Comparison of ENCODE assay signal across 23 cellular contexts in genomic region chr1:205500240-205501218, GRCh38. TPM values are rescaled to one million over a fixed set of nuclear protein-coding genes. Genes with fewer than 3 reads are reported as not detected.
A peak's percentile ranks its signal among the peaks of the same experiment; 100 is the strongest.
DNase-seq lines count a peak whose midpoint lies in the region; ATAC-seq, FAIRE-seq and TF ChIP-seq lines count a peak whose summit lies in the region.
"Had no signal": no experiment of that assay in that cellular context is flagged by ENCODE, and none has a peak within 500 bp of the region (broad histone marks: within the 10 kb centered on the region; RNA-seq: fewer than 3 reads in every experiment).

No MANE protein-coding gene starts in this region.

- H2AFZ ChIP-seq in SK-N-SH (ENCODE audit: low read depth), result no peak overlapping the region
- H2AFZ ChIP-seq in astrocyte (ENCODE audit: low read depth, low read length), result no peak overlapping the region
- H2AFZ ChIP-seq: parathyroid adenoma had no signal

- POLR2A ChIA-PET in SK-N-SH (lab: Yijun Ruan, JAX) (no interaction called here), GM10248 (lab: Yijun Ruan, JAX) (no interaction called here)

- CTCF ChIA-PET in SK-N-SH (lab: Yijun Ruan, JAX) (interaction anchor here (0.6 to 45.6 kb wide), 8 partner anchors 8 to 615 kb away, joined by 3 to 1333 read pairs (median 4); no protein-coding TSS in a partner anchor), GM10248 (lab: Yijun Ruan, JAX) (interaction anchor here (1.4 to 12.1 kb wide), 4 partner anchors 14 to 146 kb away, joined by 8 to 122 read pairs (median 18); no protein-coding TSS in a partner anchor)
- CTCF ChIA-PET in activated naive CD4-positive, alpha-beta T cell treated with anti-CD3 and anti-CD28 coated beads for 36 hours (lab: Charles Lee), result interaction anchor here (0.8 to 6.4 kb wide), 4 partner anchors 13 to 24 kb away, joined by 3 to 45 read pairs (median 6); no protein-coding TSS in a partner anchor

- H3K27ac ChIP-seq in SK-N-SH (ENCODE audit: low read depth in 2 of 2, low read length in 1 of 2) (peak overlapping the region in 1 of 2 experiments; percentile 72; a peak in 2 of 4 replicates), astrocyte (ENCODE audit: low read depth, low read length) (no peak overlapping the region), substantia nigra (ENCODE audit: low read depth, low read length, poor library complexity, severe bottlenecking) (peak overlapping the region; percentile 80), aorta (ENCODE audit: low read depth in 1 of 2, low read length in 2 of 2) (no peak overlapping the region)
- H3K27ac ChIP-seq: C4-2B, HL-60, parathyroid adenoma had no signal

- TF ChIP-seq EP300 in SK-N-SH (IDR thresholded peaks at IDR 0.05; ENCODE audit: borderline replicate concordance in 1 of 2, low read depth in 1 of 2, low read length in 1 of 2), result no peak; a peak in 1 of 4 replicates

- H3K4me3 Mint-ChIP-seq in astrocyte (ENCODE audit: unreplicated experiment), result no peak overlapping the region
- no peak overlapping the region for H3K4me3 Mint-ChIP-seq in activated naive CD4-positive, alpha-beta T cell treated with anti-CD3 and anti-CD28 coated beads for 36 hours
- H3K4me3 Mint-ChIP-seq: activated naive CD4-positive, alpha-beta T cell treated with anti-CD3 and anti-CD28 coated beads, Interleukin-2, amount 50 U/mL, for 24 hours; activated T-cell treated with anti-CD3 and anti-CD28 coated beads, Interleukin-2, amount 50 U/mL, for 4 hours had no signal

- no peaks in the 10 kb centered on the region for H3K9me2 ChIP-seq in SK-N-SH

- ATAC-seq in SK-N-SH treated with all-trans-retinoic acid at 6 μM for 48 hours (no peak; the same call in 2 of the 3 replicates), aorta (ENCODE audit: low FRiP score) (no peak)
- ATAC-seq: activated T-cell treated with anti-CD3 and anti-CD28 coated beads, Interleukin-2, amount 50 U/mL, for 4 hours; left lobe of liver had no signal

- peaks cover 33% of the 10 kb centered on the region for H3K27me3 Mint-ChIP-seq in astrocyte (ENCODE audit: low read depth, unreplicated experiment)
- H3K27me3 Mint-ChIP-seq in activated naive CD4-positive, alpha-beta T cell treated with anti-CD3 and anti-CD28 coated beads for 36 hours (ENCODE audit: low read depth), result peaks cover 3% of the 10 kb centered on the region

- H3K36me3 ChIP-seq in SK-N-SH (replicated peaks in 1 of 2; ENCODE audit: control insufficient read depth in 1 of 2, insufficient read depth in 2 of 2, low read length in 1 of 2), result no peaks in the 10 kb centered on the region
- H3K36me3 ChIP-seq in astrocyte (ENCODE audit: insufficient read depth, low read length), result no peaks in the 10 kb centered on the region
- no peaks in the 10 kb centered on the region for H3K36me3 ChIP-seq in iPS-15b (ENCODE audit: control insufficient read depth, insufficient read depth, low read length)
- no peaks in the 10 kb centered on the region for H3K36me3 ChIP-seq in aorta (ENCODE audit: control insufficient read depth in 1 of 2, insufficient read depth in 2 of 2, low read length in 1 of 2)
- H3K36me3 ChIP-seq: spleen had no signal

- H4K20me1 ChIP-seq in SK-N-SH (ENCODE audit: insufficient read depth) (no peaks in the 10 kb centered on the region), astrocyte (ENCODE audit: insufficient read depth, low read length) (no peaks in the 10 kb centered on the region)

- H3K27me3 ChIP-seq in SK-N-SH (ENCODE audit: insufficient read depth) (no peaks in the 10 kb centered on the region; the same call in 1 of the 2 replicates), astrocyte (ENCODE audit: insufficient read depth, low read length) (peaks cover 38% of the 10 kb centered on the region), iPS-15b (ENCODE audit: control insufficient read depth, insufficient read depth, low read length) (peaks cover 3% of the 10 kb centered on the region), aorta (ENCODE audit: control insufficient read depth in 1 of 2, insufficient read depth in 2 of 2, low read length in 1 of 2) (no peaks in the 10 kb centered on the region)

- peak; percentile 75 for DNase-seq in SK-N-SH
- DNase-seq in astrocyte (ENCODE audit: low read depth), result peak; percentile 44
- DNase-seq in substantia nigra (lab: John Stamatoyannopoulos, UW), result peak in 1 of 49 donors; percentile 43
- DNase-seq in GM10248 (ENCODE audit: extremely low spot score), result no peak
- no peak for DNase-seq in activated naive CD4-positive, alpha-beta T cell treated with anti-CD3 and anti-CD28 coated beads for 36 hours
- no peak for DNase-seq in aorta
- DNase-seq: 8988T; activated CD4-positive, alpha-beta T cell treated with anti-CD3 and anti-CD28 coated beads, Interleukin-2, amount 50 U/mL, for 48 hours; activated T-cell treated with anti-CD3 and anti-CD28 coated beads, Interleukin-2, amount 50 U/mL, for 4 hours; DMS 273 treated with DMSO at 0.1 percent for 48 hours; effector CD8-positive, alpha-beta T cell; KBM-7; NCI-H1092 treated with DMSO at 0.1 percent for 48 hours; NCI-H2107; NCI-H526 treated with DMSO at 0.1 percent for 48 hours; spleen had no signal

- no peak for TF ChIP-seq CTCF in SK-N-SH (IDR thresholded peaks at IDR 0.05)
- TF ChIP-seq CTCF in astrocyte (IDR thresholded peaks at IDR 0.05; ENCODE audit: insufficient read depth, low read depth, low read length), result no peak
- TF ChIP-seq CTCF in GM10248 (IDR thresholded peaks at IDR 0.05; ENCODE audit: control extremely low read depth, extremely low read depth, low read depth, missing control alignments), result no peak

- no peak overlapping the region for H3K4me3 ChIP-seq in SK-N-SH (ENCODE audit: low read depth in 2 of 2, low read length in 1 of 2)
- no peak overlapping the region for H3K4me3 ChIP-seq in astrocyte (ENCODE audit: insufficient read depth, low read depth, low read length)
- H3K4me3 ChIP-seq in iPS-15b (ENCODE audit: low read depth, low read length), result peak overlapping the region; percentile 3
- H3K4me3 ChIP-seq in aorta (ENCODE audit: low read length in 2 of 2), result no peak overlapping the region
- H3K4me3 ChIP-seq: spleen had no signal

- H3K4me1 ChIP-seq in SK-N-SH (ENCODE audit: control insufficient read depth in 1 of 2, insufficient read depth in 2 of 2, low read depth in 1 of 2, low read length in 1 of 2), result peaks cover 7 to 35% of the 10 kb centered on the region in 2 experiments; a peak in 3 of 4 replicates
- H3K4me1 ChIP-seq in astrocyte (ENCODE audit: insufficient read depth, low read length), result peaks cover 5% of the 10 kb centered on the region
- H3K4me1 ChIP-seq in iPS-15b (ENCODE audit: control insufficient read depth, insufficient read depth, low read length), result peaks cover 20% of the 10 kb centered on the region
- H3K4me1 ChIP-seq in aorta (ENCODE audit: control insufficient read depth in 1 of 2, insufficient read depth in 2 of 2, low read length in 2 of 2), result no peaks in the 10 kb centered on the region

- H3F3A ChIP-seq in SK-N-SH (replicated peaks; ENCODE audit: insufficient read depth), result no peaks in the 10 kb centered on the region

- no peak overlapping the region for H3K27ac Mint-ChIP-seq in astrocyte (ENCODE audit: unreplicated experiment)
- no peak overlapping the region for H3K27ac Mint-ChIP-seq in activated naive CD4-positive, alpha-beta T cell treated with anti-CD3 and anti-CD28 coated beads for 36 hours
- H3K27ac Mint-ChIP-seq: activated naive CD4-positive, alpha-beta T cell treated with anti-CD3 and anti-CD28 coated beads, Interleukin-2, amount 50 U/mL, for 24 hours had no signal

- intact Hi-C loops in activated naive CD4-positive, alpha-beta T cell treated with anti-CD3 and anti-CD28 coated beads for 36 hours (cut with micrococcal nuclease), result no loop called here
- intact Hi-C loops in aorta (cut with DNase I), result no loop called here

- H3K4me2 ChIP-seq in SK-N-SH (no peak overlapping the region), astrocyte (ENCODE audit: low read length) (no peak overlapping the region)

- peaks cover 9% of the 10 kb centered on the region for H3K4me1 Mint-ChIP-seq in astrocyte (ENCODE audit: low read depth, unreplicated experiment)
- H3K4me1 Mint-ChIP-seq in activated naive CD4-positive, alpha-beta T cell treated with anti-CD3 and anti-CD28 coated beads for 36 hours (ENCODE audit: low read depth), result peaks cover 12% of the 10 kb centered on the region

- H3K9ac ChIP-seq in SK-N-SH, result no peak overlapping the region
- no peak overlapping the region for H3K9ac ChIP-seq in astrocyte (ENCODE audit: low read length)
- H3K9ac ChIP-seq in iPS-15b (ENCODE audit: low read depth, low read length), result no peak overlapping the region
- H3K9ac ChIP-seq: parathyroid adenoma had no signal

- H3K9me3 ChIP-seq in SK-N-SH (no peaks in the 10 kb centered on the region), astrocyte (ENCODE audit: insufficient read depth, low read depth, low read length) (peaks cover 2% of the 10 kb centered on the region), iPS-15b (ENCODE audit: control insufficient read depth, insufficient read depth, low read length) (no peaks in the 10 kb centered on the region), aorta (ENCODE audit: control insufficient read depth, low read length) (no peaks in the 10 kb centered on the region)
- H3K9me3 ChIP-seq: spleen had no signal

- no peak for FAIRE-seq in astrocyte (lab: Jason Lieb, UNC)

- 65% methylated on average over 7 of the region's 9 CpGs for WGBS in SK-N-SH (ENCODE audit: low lambda C conversion rate)
- WGBS in aorta, 2 donors, result 74 to 84% methylated on average over 9 of the region's 9 CpGs

- TF ChIP-seq RAD21 in SK-N-SH (IDR thresholded peaks at IDR 0.05; ENCODE audit: low read length), result no peak

- H3K36me3 Mint-ChIP-seq in astrocyte (ENCODE audit: low read depth, unreplicated experiment), result no peaks in the 10 kb centered on the region
- no peaks in the 10 kb centered on the region for H3K36me3 Mint-ChIP-seq in activated naive CD4-positive, alpha-beta T cell treated with anti-CD3 and anti-CD28 coated beads for 36 hours (ENCODE audit: low read depth)
- H3K36me3 Mint-ChIP-seq: activated naive CD4-positive, alpha-beta T cell treated with anti-CD3 and anti-CD28 coated beads, Interleukin-2, amount 50 U/mL, for 24 hours had no signal

- H3K79me2 ChIP-seq in SK-N-SH (ENCODE audit: insufficient read depth) (no peaks in the 10 kb centered on the region), astrocyte (ENCODE audit: insufficient read depth, low read length) (no peaks in the 10 kb centered on the region)
- H3K79me2 ChIP-seq: parathyroid adenoma had no signal

- H3K9me3 Mint-ChIP-seq in astrocyte (ENCODE audit: unreplicated experiment), result no peaks in the 10 kb centered on the region
- no peaks in the 10 kb centered on the region for H3K9me3 Mint-ChIP-seq in activated naive CD4-positive, alpha-beta T cell treated with anti-CD3 and anti-CD28 coated beads for 36 hours
- H3K9me3 Mint-ChIP-seq: activated naive CD4-positive, alpha-beta T cell treated with anti-CD3 and anti-CD28 coated beads, Interleukin-2, amount 50 U/mL, for 24 hours; activated T-cell treated with anti-CD3 and anti-CD28 coated beads, Interleukin-2, amount 50 U/mL, for 4 hours had no signal

RNA-seq across cellular contexts. Expression of gene CDK18, which starts 3.9 kb away (rescaled TPM):
- polyA plus RNA-seq in SK-N-SH (2012; rRNA removed) (2.5 and 3.1 TPM in 2 replicates), aorta (10 to 100 TPM; 14.8 to 19.1 TPM)
- polyA plus RNA-seq in SK-N-SH (2012; cell fraction: cytosol; rRNA removed), result 0.80 and 1.3 TPM in 2 replicates
- 10.6 and 12.1 TPM in 2 replicates for polyA plus RNA-seq in SK-N-SH (2012; cell fraction: nucleus; rRNA removed)
- total RNA-seq in astrocyte (15.7 and 17.8 TPM in 2 replicates), aorta (10 to 100 TPM; 47.1 to 80.7 TPM)
- total RNA-seq in activated naive CD4-positive, alpha-beta T cell treated with anti-CD3 and anti-CD28 coated beads for 36 hours, result 1 to 10 TPM; 3.6 to 4.1 TPM

RNA-seq across cellular contexts. Expression of gene BLACAT1, which starts 44.7 kb away (rescaled TPM):
- polyA plus RNA-seq in SK-N-SH (2012; rRNA removed), result not detected in 2 replicates
- not detected in 2 replicates for polyA plus RNA-seq in SK-N-SH (2012; cell fraction: cytosol; rRNA removed)
- 0.04 TPM in 1 of 2 replicates, not detected in the other for polyA plus RNA-seq in SK-N-SH (2012; cell fraction: nucleus; rRNA removed)
- 2.2 and 2.3 TPM in 2 replicates for total RNA-seq in astrocyte
- under 1 TPM; 0.14 to 0.30 TPM for total RNA-seq in activated naive CD4-positive, alpha-beta T cell treated with anti-CD3 and anti-CD28 coated beads for 36 hours
- under 1 TPM in 1 of 2 donors, not detected in 1; 0.21 TPM for total RNA-seq in aorta
- polyA plus RNA-seq in aorta, result not detected

Comparison
In these comparisons a context has a peak if more than half of its experiments do, and no peak if none do; other contexts are left out.
1. DNase-seq: peak in SK-N-SH (single experiment) and astrocyte (single experiment); none in GM10248 (single experiment), activated naive CD4-positive, alpha-beta T cell treated with anti-CD3 and anti-CD28 coated beads for 36 hours (single experiment) and aorta (0 of 2).